Comparison of ENCODE assay signal across 18 cellular contexts in the genomic region with DNA sequence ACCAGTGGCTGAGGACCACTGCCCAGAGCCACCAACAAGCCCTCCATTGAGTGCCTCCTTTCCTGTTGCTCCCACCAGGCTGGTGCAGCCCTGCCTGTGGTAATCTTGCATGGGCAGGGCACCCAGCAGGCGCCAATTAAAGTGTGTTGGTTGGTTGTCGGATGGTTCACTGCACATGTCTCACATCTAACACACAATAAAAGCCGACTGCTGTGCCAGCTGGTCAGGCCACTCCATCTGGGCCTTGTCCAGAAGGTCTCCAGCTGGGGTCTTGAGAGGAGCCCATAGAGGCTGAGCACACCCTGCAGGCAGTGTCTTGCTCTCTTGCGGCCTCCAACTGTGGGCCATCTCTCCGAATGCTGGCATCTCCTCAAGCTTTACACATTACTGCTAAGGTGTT.
"Had no signal": no experiment of that assay in that cellular context is flagged by ENCODE, and none has a peak within 500 bp of the region (broad histone marks: within the 10 kb centered on the region; RNA-seq: fewer than 3 reads in every experiment).

No MANE protein-coding gene starts in this region.

- H3K4me1 ChIP-seq: foreskin keratinocyte, transverse colon, vagina had no signal

- H3K36me3 ChIP-seq: transverse colon, vagina had no signal

- H3K9me3 ChIP-seq: transverse colon, vagina had no signal

- ATAC-seq: activated CD4-positive, CD25-positive, alpha-beta regulatory T cell treated with anti-CD3 and anti-CD28 coated beads, Interleukin-2, amount 50 U/mL, for 24 hours; foreskin keratinocyte; natural killer cell treated with Interleukin-12 subunit alpha and Interleukin-12 subunit beta and Interleukin-15 and Interleukin-18, amount 100 ng/mL, for 72 hours; right cardiac atrium; stimulated activated naive CD8-positive, alpha-beta T cell treated with anti-CD3 and anti-CD28 coated beads, Interleukin-15, Interleukin-2, amounts not matched to agents 100 U/mL and 50 U/mL, for 24 hours had no signal

- H3K27ac ChIP-seq: foreskin keratinocyte, transverse colon, vagina had no signal

- H3K4me3 ChIP-seq: smooth muscle cell, transverse colon, vagina had no signal

- H3K27me3 ChIP-seq: foreskin keratinocyte, transverse colon, vagina had no signal

- DNase-seq: activated CD4-positive, alpha-beta T cell treated with anti-CD3 and anti-CD28 coated beads, Interleukin-2, amount 50 U/mL, for 1 hour; activated CD8-positive, alpha-beta memory T cell treated with anti-CD3 and anti-CD28 coated beads for 24 hours; activated gamma-delta T cell treated with Interleukin-2 at 50 U/mL for 16 hours; amygdala; central memory CD4-positive, alpha-beta T cell; cortex of kidney; effector CD4-positive, alpha-beta T cell; foreskin keratinocyte; immature natural killer cell; mesenchymal stem cell; nucleus accumbens; right cardiac atrium; stimulated activated naive CD8-positive, alpha-beta T cell treated with anti-CD3 and anti-CD28 coated beads, Interleukin-15, Interleukin-2, amounts not matched to agents 100 U/mL and 50 U/mL, for 24 hours; transverse colon had no signal
